ENCODE assay signal across 8 cellular contexts in genomic region chr3:119294402-119294888, GRCh38. TPM values are rescaled to one million over a fixed set of nuclear protein-coding genes. Genes with fewer than 3 reads are reported as not detected.
DNase-seq lines count a peak whose midpoint lies in the region; ATAC-seq lines count a peak whose summit lies in the region.

No MANE protein-coding gene starts in this region.

- no peaks in the 10 kb centered on the region for H3K9me3 ChIP-seq in adipocyte (ENCODE audit: control insufficient read depth, low read length)
- H3K9me3 ChIP-seq in iPS-15b (ENCODE audit: control insufficient read depth, insufficient read depth, low read length), result no peaks in the 10 kb centered on the region

- H3K4me1 ChIP-seq in adipocyte (ENCODE audit: control insufficient read depth, insufficient read depth, low read length), result peaks cover 32% of the 10 kb centered on the region
- H3K4me1 ChIP-seq in iPS-15b (ENCODE audit: control insufficient read depth, insufficient read depth, low read length), result peaks cover 8% of the 10 kb centered on the region

- no peaks in the 10 kb centered on the region for H3K36me3 ChIP-seq in adipocyte (ENCODE audit: control insufficient read depth, insufficient read depth, low read length, severe bottlenecking)
- peaks cover 2% of the 10 kb centered on the region for H3K36me3 ChIP-seq in iPS-15b (ENCODE audit: control insufficient read depth, insufficient read depth, low read length)

- ATAC-seq in GM19043 (IDR thresholded peaks at IDR 0.05; ENCODE audit: low read depth, unreplicated experiment), result peak; percentile 50
- peak; percentile 62 for ATAC-seq in HG03175 (IDR thresholded peaks at IDR 0.05; ENCODE audit: unreplicated experiment)

- H3K27me3 ChIP-seq in adipocyte (replicated peaks; ENCODE audit: control insufficient read depth, insufficient read depth, low read length) (no peaks in the 10 kb centered on the region), iPS-15b (ENCODE audit: control insufficient read depth, insufficient read depth, low read length) (peaks cover 38% of the 10 kb centered on the region)

- DNase-seq in Ammon's horn (ENCODE audit: low spot score) (peak; percentile 58), SKM-1 (lab: John Stamatoyannopoulos, UW; ENCODE audit: unreplicated experiment) (peak; percentile 58), adipocyte (ENCODE audit: low read depth) (peak; percentile 69), SK-N-DZ (ENCODE audit: low spot score) (no peak)
- DNase-seq in stimulated activated CD4-positive, alpha-beta T cell treated with anti-CD3 and anti-CD28 coated beads, Interleukin-15, amount 100 ng/mL, for 1 hour (ENCODE audit: low read depth in 1 of 2, low spot score in 1 of 2), result peak; percentile 33 to 47

- H3K9ac ChIP-seq in adipocyte (ENCODE audit: low read length) (peak overlapping the region; percentile 96), iPS-15b (ENCODE audit: low read depth, low read length) (peak overlapping the region; percentile 19)

- H3K4me3 ChIP-seq in adipocyte (ENCODE audit: low read length), result peak overlapping the region; percentile 95
- peak overlapping the region; percentile 69 for H3K4me3 ChIP-seq in iPS-15b (ENCODE audit: low read depth, low read length)

RNA-seq across cellular contexts. Expression of gene ARHGAP31, which starts 0.3 kb away (rescaled TPM):
- polyA plus RNA-seq in SK-N-DZ (2014; cell fraction: cytosol; rRNA removed), result 0.02 TPM in 1 of 2 replicates, not detected in the other
- not detected in 2 replicates for polyA plus RNA-seq in SK-N-DZ (2014; cell fraction: nucleus; rRNA removed)

RNA-seq across cellular contexts. Expression of gene B4GALT4, which starts 53.8 kb away (rescaled TPM):
- polyA plus RNA-seq in SK-N-DZ (2014; cell fraction: cytosol; rRNA removed), result 14.4 and 20.8 TPM in 2 replicates
- polyA plus RNA-seq in SK-N-DZ (2014; cell fraction: nucleus; rRNA removed), result 7.8 and 19.4 TPM in 2 replicates
